Comparison of ENCODE assay signal across 1 cellular context in genomic region chr5:151675225-151675955, GRCh38.
TF ChIP-seq lines count a peak whose summit lies in the region.

No MANE protein-coding gene starts in this region.

TF ChIP-seq in GM12878, 131 proteins besides CTCF, POLR2A, EP300 and RAD21 (continued from another document):
- TF ChIP-seq NFIC (IDR thresholded peaks at IDR 0.05; ENCODE audit: low read depth, low read length) (peak; percentile 56; the same call in 1 of the 2 replicates), RUNX3 (IDR thresholded peaks at IDR 0.05; ENCODE audit: low read length) (0 out of 2 replicates have a peak, but pooled peaks have one; percentile 46), SRF (IDR thresholded peaks at IDR 0.05; ENCODE audit: low read depth in 2 of 2, low read length in 2 of 2) (no peak), ZSCAN29 (IDR thresholded peaks at IDR 0.05) (no peak), SMC3 (IDR thresholded peaks at IDR 0.05; ENCODE audit: borderline replicate concordance, low read length) (no peak), NKRF (conservative IDR thresholded peaks at IDR 0.05) (no peak), JUNB (IDR thresholded peaks at IDR 0.05) (0 out of 2 replicates have a peak, but pooled peaks have one; percentile 12), GABPA (IDR thresholded peaks at IDR 0.05; ENCODE audit: low read depth) (no peak), PML (IDR thresholded peaks at IDR 0.05; ENCODE audit: low read length) (no peak), ZBTB40 (IDR thresholded peaks at IDR 0.05; ENCODE audit: borderline replicate concordance) (no peak), ZNF622 (IDR thresholded peaks at IDR 0.05) (no peak), IRF3 (IDR thresholded peaks at IDR 0.05) (no peak), STAT1 (conservative IDR thresholded peaks at IDR 0.05) (no peak), PKNOX1 (IDR thresholded peaks at IDR 0.05) (peak; percentile 58), DPF2 (IDR thresholded peaks at IDR 0.05) (no peak), IKZF2 (IDR thresholded peaks at IDR 0.05) (peak in 1 of 2 experiments; percentile 15; a peak in 1 of 4 replicates), ZNF274 (IDR thresholded peaks at IDR 0.05; ENCODE audit: insufficient read depth, insufficient read length) (no peak)
